8 cellular contexts compared by ENCODE assay signal in the genomic region with DNA sequence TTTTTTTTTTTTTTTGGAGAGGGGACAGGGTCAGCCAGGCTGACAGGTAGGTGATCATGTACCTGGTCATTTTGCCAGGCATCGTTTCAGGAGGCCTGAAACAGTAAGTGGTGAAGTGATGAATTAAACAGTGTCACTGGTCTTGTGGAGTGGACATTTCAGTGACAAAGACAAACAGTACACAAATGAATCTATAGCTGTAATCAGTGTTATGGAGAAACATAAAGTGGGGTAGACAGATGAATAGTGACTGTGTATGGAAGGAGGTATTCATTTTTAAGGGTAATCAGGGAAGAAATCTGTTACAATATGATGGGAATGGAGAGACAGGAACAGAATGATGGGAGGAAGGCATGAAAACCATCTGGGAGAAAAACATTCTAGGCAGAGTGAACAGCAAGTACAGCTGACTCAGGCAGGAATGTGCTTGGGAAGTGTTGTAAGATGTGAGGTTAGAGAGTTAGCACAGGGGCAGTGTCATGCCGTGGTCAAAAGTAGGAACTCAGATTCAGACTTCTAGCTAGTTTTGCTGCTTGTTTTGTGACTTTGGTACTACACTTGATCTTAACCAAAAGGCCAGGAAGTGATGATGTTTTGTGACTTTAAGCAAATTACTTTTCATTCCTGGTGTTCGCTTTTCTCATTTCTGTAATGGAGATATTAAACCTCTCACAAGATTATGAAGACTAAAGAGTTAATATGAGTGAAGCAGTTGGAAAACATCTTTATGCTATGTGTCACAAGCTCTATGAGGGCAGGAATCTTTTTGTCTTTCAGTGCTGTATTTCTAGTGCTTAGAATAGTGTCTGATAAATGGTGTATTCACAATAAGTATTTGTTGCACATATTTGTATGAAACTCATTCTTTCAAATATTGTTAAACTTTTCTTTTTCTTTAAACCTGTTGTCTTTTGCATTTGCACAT. TPM values are rescaled to one million over a fixed set of nuclear protein-coding genes. Genes with fewer than 3 reads are reported as not detected.
DNase-seq lines count a peak whose midpoint lies in the region; ATAC-seq lines count a peak whose summit lies in the region.

No MANE protein-coding gene starts in this region.

- ATAC-seq in stimulated activated effector memory CD8-positive, alpha-beta T cell treated with anti-CD3 and anti-CD28 coated beads, Interleukin-12 subunit alpha, Interleukin-12 subunit beta, amount 100 ng/mL, for 72 hours = peak; percentile 58

- no peaks in the 10 kb centered on the region for H3K27me3 Mint-ChIP-seq in activated CD4-positive, alpha-beta T cell treated with anti-CD3 and anti-CD28 coated beads, Interleukin-2, amount 10 ng/mL, durations not matched to agents 24 days and 14 days
- no peaks in the 10 kb centered on the region for H3K27me3 Mint-ChIP-seq in T-helper 2 cell treated with Interferon-gamma antibody and Interleukin-4, amounts not matched to agents 5 μg/mL and 100 μg/mL, for 36 hours (ENCODE audit: low read depth)

- H3K36me3 Mint-ChIP-seq in activated CD4-positive, alpha-beta T cell treated with anti-CD3 and anti-CD28 coated beads, Interleukin-2, amount 10 ng/mL, durations not matched to agents 24 days and 14 days (ENCODE audit: low read depth) = peaks cover 13% of the 10 kb centered on the region
- H3K36me3 Mint-ChIP-seq in T-helper 2 cell treated with Interferon-gamma antibody and Interleukin-4, amounts not matched to agents 5 μg/mL and 100 μg/mL, for 36 hours (ENCODE audit: low read depth) = peaks cover 22% of the 10 kb centered on the region
- no peaks in the 10 kb centered on the region for H3K36me3 Mint-ChIP-seq in stimulated activated effector memory CD8-positive, alpha-beta T cell treated with anti-CD3 and anti-CD28 coated beads, Interleukin-12 subunit alpha, Interleukin-12 subunit beta, amount 100 ng/mL, for 72 hours

- DNase-seq in activated CD4-positive, alpha-beta T cell treated with anti-CD3 and anti-CD28 coated beads, Interleukin-2, amount 10 ng/mL, durations not matched to agents 24 days and 14 days = peak; percentile 62
- DNase-seq in activated CD4-positive, alpha-beta T cell treated with anti-CD3 and anti-CD28 coated beads, Interleukin-2, amount 50 U/mL, for 4 hours = no peak
- no peak for DNase-seq in T-helper 2 cell treated with Interferon-gamma antibody and Interleukin-4, amounts not matched to agents 5 μg/mL and 100 μg/mL, for 36 hours (ENCODE audit: low spot score)
- DNase-seq in glomerular visceral epithelial cell (ENCODE audit: extremely low spot score) (peak; percentile 76), HuH-7 (ENCODE audit: low spot score) (no peak), posterior cingulate gyrus (no peak), superior temporal gyrus (ENCODE audit: extremely low spot score) (no peak)
- DNase-seq in stimulated activated effector memory CD8-positive, alpha-beta T cell treated with anti-CD3 and anti-CD28 coated beads, Interleukin-12 subunit alpha, Interleukin-12 subunit beta, amount 100 ng/mL, for 72 hours (ENCODE audit: low spot score in 2 of 2) = no peak

- H3K27ac Mint-ChIP-seq in activated CD4-positive, alpha-beta T cell treated with anti-CD3 and anti-CD28 coated beads, Interleukin-2, amount 10 ng/mL, durations not matched to agents 24 days and 14 days = peak overlapping the region; percentile 54
- H3K27ac Mint-ChIP-seq in T-helper 2 cell treated with Interferon-gamma antibody and Interleukin-4, amounts not matched to agents 5 μg/mL and 100 μg/mL, for 36 hours = peak overlapping the region; percentile 86
- H3K27ac Mint-ChIP-seq in stimulated activated effector memory CD8-positive, alpha-beta T cell treated with anti-CD3 and anti-CD28 coated beads, Interleukin-12 subunit alpha, Interleukin-12 subunit beta, amount 100 ng/mL, for 72 hours = peak overlapping the region; percentile 76

- H3K4me3 Mint-ChIP-seq in activated CD4-positive, alpha-beta T cell treated with anti-CD3 and anti-CD28 coated beads, Interleukin-2, amount 10 ng/mL, durations not matched to agents 24 days and 14 days = peak overlapping the region; percentile 11
- peak overlapping the region; percentile 52 for H3K4me3 Mint-ChIP-seq in T-helper 2 cell treated with Interferon-gamma antibody and Interleukin-4, amounts not matched to agents 5 μg/mL and 100 μg/mL, for 36 hours
- no peak overlapping the region for H3K4me3 Mint-ChIP-seq in stimulated activated effector memory CD8-positive, alpha-beta T cell treated with anti-CD3 and anti-CD28 coated beads, Interleukin-12 subunit alpha, Interleukin-12 subunit beta, amount 100 ng/mL, for 72 hours

- H3K4me1 Mint-ChIP-seq in activated CD4-positive, alpha-beta T cell treated with anti-CD3 and anti-CD28 coated beads, Interleukin-2, amount 10 ng/mL, durations not matched to agents 24 days and 14 days = peaks cover 54% of the 10 kb centered on the region
- H3K4me1 Mint-ChIP-seq in T-helper 2 cell treated with Interferon-gamma antibody and Interleukin-4, amounts not matched to agents 5 μg/mL and 100 μg/mL, for 36 hours (ENCODE audit: low read depth) = peaks cover 53% of the 10 kb centered on the region
- peaks cover 51% of the 10 kb centered on the region for H3K4me1 Mint-ChIP-seq in stimulated activated effector memory CD8-positive, alpha-beta T cell treated with anti-CD3 and anti-CD28 coated beads, Interleukin-12 subunit alpha, Interleukin-12 subunit beta, amount 100 ng/mL, for 72 hours

- intact Hi-C loops in activated CD4-positive, alpha-beta T cell treated with anti-CD3 and anti-CD28 coated beads, Interleukin-2, amount 10 ng/mL, durations not matched to agents 24 days and 14 days (cut with micrococcal nuclease) = no loop called here
- intact Hi-C loops in posterior cingulate gyrus (cut with DNase I) = no loop called here

- no peaks in the 10 kb centered on the region for H3K9me3 Mint-ChIP-seq in activated CD4-positive, alpha-beta T cell treated with anti-CD3 and anti-CD28 coated beads, Interleukin-2, amount 10 ng/mL, durations not matched to agents 24 days and 14 days
- H3K9me3 Mint-ChIP-seq in T-helper 2 cell treated with Interferon-gamma antibody and Interleukin-4, amounts not matched to agents 5 μg/mL and 100 μg/mL, for 36 hours = no peaks in the 10 kb centered on the region
- H3K9me3 Mint-ChIP-seq in stimulated activated effector memory CD8-positive, alpha-beta T cell treated with anti-CD3 and anti-CD28 coated beads, Interleukin-12 subunit alpha, Interleukin-12 subunit beta, amount 100 ng/mL, for 72 hours = no peaks in the 10 kb centered on the region

RNA-seq across cellular contexts. Expression of a gene that starts 43.4 kb away (rescaled TPM):
- 69.3 and 79.7 TPM in 2 replicates for total RNA-seq in activated CD4-positive, alpha-beta T cell treated with anti-CD3 and anti-CD28 coated beads, Interleukin-2, amount 10 ng/mL, durations not matched to agents 24 days and 14 days

Comparison
In these comparisons a context has a peak if more than half of its experiments do, and no peak if none do; other contexts are left out.
1. DNase-seq: peak in activated CD4-positive, alpha-beta T cell treated with anti-CD3 and anti-CD28 coated beads, Interleukin-2, amount 10 ng/mL, durations not matched to agents 24 days and 14 days (single experiment) and glomerular visceral epithelial cell (single experiment); none in activated CD4-positive, alpha-beta T cell treated with anti-CD3 and anti-CD28 coated beads, Interleukin-2, amount 50 U/mL, for 4 hours (0 of 2), T-helper 2 cell treated with Interferon-gamma antibody and Interleukin-4, amounts not matched to agents 5 μg/mL and 100 μg/mL, for 36 hours (single experiment), stimulated activated effector memory CD8-positive, alpha-beta T cell treated with anti-CD3 and anti-CD28 coated beads, Interleukin-12 subunit alpha, Interleukin-12 subunit beta, amount 100 ng/mL, for 72 hours (0 of 2), HuH-7 (single experiment), posterior cingulate gyrus (0 of 10) and superior temporal gyrus (single experiment).
2. Peak in every context shown above with its lines, with median percentiles within 50 percentile points of each other: H3K27ac Mint-ChIP-seq.